ENCODE assay signal across 17 cellular contexts in the genomic region with DNA sequence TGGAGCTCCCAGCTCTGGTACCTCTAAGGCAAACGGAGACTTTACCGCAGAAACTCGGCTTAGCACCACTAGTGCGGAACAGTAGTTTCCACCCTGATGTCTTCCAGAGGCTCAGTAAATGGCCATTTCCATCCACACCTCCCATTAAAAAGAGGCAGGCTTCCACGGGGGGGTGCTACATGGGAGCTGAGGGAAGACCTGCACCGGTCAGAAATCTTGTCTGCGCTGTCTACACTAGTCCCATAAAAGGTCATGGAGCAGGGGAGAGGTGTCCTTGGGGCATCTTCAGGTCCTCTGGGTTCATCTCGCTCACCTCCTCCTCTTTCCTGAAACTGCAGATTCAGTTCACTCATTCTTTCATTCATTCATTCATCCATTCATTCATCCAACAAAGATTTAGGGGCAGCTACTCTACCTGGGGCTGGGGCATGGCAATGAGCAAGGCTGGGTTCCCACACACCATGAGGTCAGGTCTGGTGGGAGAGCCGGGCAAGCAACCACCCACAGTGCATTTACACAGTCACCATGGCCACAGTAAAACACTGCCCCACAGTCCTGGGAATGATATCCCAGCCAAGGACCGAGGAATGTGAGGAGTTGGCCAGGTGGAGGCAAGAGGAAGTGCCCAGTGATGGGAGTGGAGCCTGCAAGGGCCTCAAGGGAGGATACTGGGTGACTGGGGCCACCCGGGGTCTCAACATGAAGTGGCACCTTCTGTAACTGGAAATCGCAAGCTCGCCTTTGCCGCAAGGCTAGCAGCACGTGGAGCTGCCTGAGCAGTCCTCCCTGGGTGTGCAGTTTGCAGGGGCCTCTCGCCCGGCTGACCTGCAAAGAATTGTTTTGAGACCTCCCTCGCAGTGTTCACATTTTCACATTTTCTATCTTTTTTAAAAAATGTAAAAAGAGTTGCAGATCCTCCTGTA.
DNase-seq lines count a peak whose midpoint lies in the region; ATAC-seq and TF ChIP-seq lines count a peak whose summit lies in the region.
"Had no signal": no experiment of that assay in that cellular context is flagged by ENCODE, and none has a peak within 500 bp of the region (broad histone marks: within the 10 kb centered on the region; RNA-seq: fewer than 3 reads in every experiment).

No MANE protein-coding gene starts in this region.

- no peak overlapping the region for H3K4me3 Mint-ChIP-seq in GM23338
- H3K4me3 Mint-ChIP-seq: CD14-positive monocyte; CD4-positive, alpha-beta memory T cell had no signal

- no peaks in the 10 kb centered on the region for H3K36me3 ChIP-seq in GM23338 (ENCODE audit: insufficient read depth)
- H3K36me3 ChIP-seq: BLaER1 had no signal

- H2AFZ ChIP-seq in GM23338: no peak overlapping the region

- no peaks in the 10 kb centered on the region; the same call in 2 of the 3 replicates for H3K9me3 Mint-ChIP-seq in GM23338
- no peaks in the 10 kb centered on the region for H3K9me3 Mint-ChIP-seq in activated naive CD4-positive, alpha-beta T cell treated with anti-CD3 and anti-CD28 coated beads, Interleukin-2, amount 50 U/mL, for 72 hours
- H3K9me3 Mint-ChIP-seq: CD14-positive monocyte; CD4-positive, alpha-beta memory T cell had no signal

- ATAC-seq in Right ventricle myocardium inferior (no peak), GM23338 (no peak), GM21737 (IDR thresholded peaks at IDR 0.05; ENCODE audit: unreplicated experiment) (no peak)
- no peak for ATAC-seq in activated naive CD4-positive, alpha-beta T cell treated with anti-CD3 and anti-CD28 coated beads, Interleukin-2, amount 50 U/mL, for 72 hours
- ATAC-seq: A549, HCT116 had no signal

- no peak overlapping the region for H3K4me3 ChIP-seq in coronary artery
- H3K4me3 ChIP-seq in GM23338: no peak overlapping the region
- H3K4me3 ChIP-seq: A549, BLaER1 had no signal

- no peaks in the 10 kb centered on the region for H3F3A ChIP-seq in GM23338 (replicated peaks; ENCODE audit: low read depth)

- no peaks in the 10 kb centered on the region for H4K20me1 ChIP-seq in GM23338 (replicated peaks; ENCODE audit: insufficient read depth)
- H4K20me1 ChIP-seq: BLaER1 had no signal

- TF ChIP-seq CTCF in coronary artery (IDR thresholded peaks at IDR 0.05): no peak
- no peak for TF ChIP-seq CTCF in GM23338 (conservative IDR thresholded peaks at IDR 0.05; ENCODE audit: low read depth in 2 of 2)

- H3K36me3 Mint-ChIP-seq in GM23338 (ENCODE audit: low read depth): no peaks in the 10 kb centered on the region; the same call in 2 of the 3 replicates
- no peaks in the 10 kb centered on the region for H3K36me3 Mint-ChIP-seq in activated naive CD4-positive, alpha-beta T cell treated with anti-CD3 and anti-CD28 coated beads, Interleukin-2, amount 50 U/mL, for 72 hours
- H3K36me3 Mint-ChIP-seq: CD14-positive monocyte; CD4-positive, alpha-beta memory T cell had no signal

- DNase-seq in cardiac septum (ENCODE audit: low spot score) (peak; percentile 66), Right ventricle myocardium inferior (ENCODE audit: missing footprints) (no peak), coronary artery (ENCODE audit: low spot score) (peak; percentile 53), islet precursor cell (peak; percentile 43), GM23338 (ENCODE audit: low spot score) (no peak)
- no peak for DNase-seq in activated naive CD4-positive, alpha-beta T cell treated with anti-CD3 and anti-CD28 coated beads, Interleukin-2, amount 50 U/mL, for 72 hours (ENCODE audit: low spot score in 2 of 2)
- no peak for DNase-seq in activated CD4-positive, alpha-beta T cell treated with anti-CD3 and anti-CD28 coated beads, Interleukin-2, amount 50 U/mL, for 1 hour
- DNase-seq: CD4-positive, alpha-beta memory T cell; DMS153; DMS79; GDM1 had no signal

- H3K27me3 ChIP-seq in GM23338 (ENCODE audit: insufficient read depth): no peaks in the 10 kb centered on the region
- H3K27me3 ChIP-seq: BLaER1 had no signal

- no peak overlapping the region for H3K27ac Mint-ChIP-seq in GM23338
- H3K27ac Mint-ChIP-seq in activated naive CD4-positive, alpha-beta T cell treated with anti-CD3 and anti-CD28 coated beads, Interleukin-2, amount 50 U/mL, for 72 hours: no peak overlapping the region
- H3K27ac Mint-ChIP-seq: CD4-positive, alpha-beta memory T cell had no signal

- peaks cover 6% of the 10 kb centered on the region for H3K27me3 Mint-ChIP-seq in GM23338 (ENCODE audit: insufficient read depth, low read depth, poor library complexity)

- H3K4me1 Mint-ChIP-seq in GM23338: peaks cover 23% of the 10 kb centered on the region
- H3K4me1 Mint-ChIP-seq: CD4-positive, alpha-beta memory T cell had no signal

- H3K79me2 ChIP-seq in GM23338 (replicated peaks; ENCODE audit: insufficient read depth): no peaks in the 10 kb centered on the region

- peaks cover 19% of the 10 kb centered on the region for H3K4me1 ChIP-seq in GM23338 (ENCODE audit: insufficient read depth)
- H3K4me1 ChIP-seq: A549 had no signal

- no peaks in the 10 kb centered on the region for H3K9me2 ChIP-seq in GM23338 (ENCODE audit: insufficient read depth)

- H3K27ac ChIP-seq in coronary artery (no peak overlapping the region), GM23338 (ENCODE audit: low read depth) (no peak overlapping the region)
- H3K27ac ChIP-seq: 22Rv1, A549, BLaER1 had no signal

- no peak overlapping the region for H3K4me2 ChIP-seq in GM23338
- H3K4me2 ChIP-seq: A549, BLaER1 had no signal

- intact Hi-C loops in cardiac septum (cut with DNase I) (no loop called here), Right ventricle myocardium inferior (cut with DNase I) (no loop called here)

TF ChIP-seq in GM23338, 12 proteins besides CTCF, POLR2A, EP300 and RAD21 (continues in another document):
- TF ChIP-seq POLR2AphosphoS5 (IDR thresholded peaks at IDR 0.05; ENCODE audit: low read depth): no peak
- TF ChIP-seq ZNF331 (CRISPR knock-in tag; IDR thresholded peaks at IDR 0.05; ENCODE audit: low read depth): no peak
- TF ChIP-seq ZNF114 (CRISPR knock-in tag; IDR thresholded peaks at IDR 0.05): no peak
- TF ChIP-seq EZH2phosphoT487 (IDR thresholded peaks at IDR 0.05; ENCODE audit: unreplicated experiment): no peak
- TF ChIP-seq, protein P1, sequence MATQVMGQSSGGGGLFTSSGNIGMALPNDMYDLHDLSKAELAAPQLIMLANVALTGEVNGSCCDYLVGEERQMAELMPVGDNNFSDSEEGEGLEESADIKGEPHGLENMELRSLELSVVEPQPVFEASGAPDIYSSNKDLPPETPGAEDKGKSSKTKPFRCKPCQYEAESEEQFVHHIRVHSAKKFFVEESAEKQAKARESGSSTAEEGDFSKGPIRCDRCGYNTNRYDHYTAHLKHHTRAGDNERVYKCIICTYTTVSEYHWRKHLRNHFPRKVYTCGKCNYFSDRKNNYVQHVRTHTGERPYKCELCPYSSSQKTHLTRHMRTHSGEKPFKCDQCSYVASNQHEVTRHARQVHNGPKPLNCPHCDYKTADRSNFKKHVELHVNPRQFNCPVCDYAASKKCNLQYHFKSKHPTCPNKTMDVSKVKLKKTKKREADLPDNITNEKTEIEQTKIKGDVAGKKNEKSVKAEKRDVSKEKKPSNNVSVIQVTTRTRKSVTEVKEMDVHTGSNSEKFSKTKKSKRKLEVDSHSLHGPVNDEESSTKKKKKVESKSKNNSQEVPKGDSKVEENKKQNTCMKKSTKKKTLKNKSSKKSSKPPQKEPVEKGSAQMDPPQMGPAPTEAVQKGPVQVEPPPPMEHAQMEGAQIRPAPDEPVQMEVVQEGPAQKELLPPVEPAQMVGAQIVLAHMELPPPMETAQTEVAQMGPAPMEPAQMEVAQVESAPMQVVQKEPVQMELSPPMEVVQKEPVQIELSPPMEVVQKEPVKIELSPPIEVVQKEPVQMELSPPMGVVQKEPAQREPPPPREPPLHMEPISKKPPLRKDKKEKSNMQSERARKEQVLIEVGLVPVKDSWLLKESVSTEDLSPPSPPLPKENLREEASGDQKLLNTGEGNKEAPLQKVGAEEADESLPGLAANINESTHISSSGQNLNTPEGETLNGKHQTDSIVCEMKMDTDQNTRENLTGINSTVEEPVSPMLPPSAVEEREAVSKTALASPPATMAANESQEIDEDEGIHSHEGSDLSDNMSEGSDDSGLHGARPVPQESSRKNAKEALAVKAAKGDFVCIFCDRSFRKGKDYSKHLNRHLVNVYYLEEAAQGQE (IDR thresholded peaks at IDR 0.05; ENCODE audit: unreplicated experiment): no peak
- TF ChIP-seq JUNB (IDR thresholded peaks at IDR 0.05; ENCODE audit: unreplicated experiment): no peak
- TF ChIP-seq, protein P2, sequence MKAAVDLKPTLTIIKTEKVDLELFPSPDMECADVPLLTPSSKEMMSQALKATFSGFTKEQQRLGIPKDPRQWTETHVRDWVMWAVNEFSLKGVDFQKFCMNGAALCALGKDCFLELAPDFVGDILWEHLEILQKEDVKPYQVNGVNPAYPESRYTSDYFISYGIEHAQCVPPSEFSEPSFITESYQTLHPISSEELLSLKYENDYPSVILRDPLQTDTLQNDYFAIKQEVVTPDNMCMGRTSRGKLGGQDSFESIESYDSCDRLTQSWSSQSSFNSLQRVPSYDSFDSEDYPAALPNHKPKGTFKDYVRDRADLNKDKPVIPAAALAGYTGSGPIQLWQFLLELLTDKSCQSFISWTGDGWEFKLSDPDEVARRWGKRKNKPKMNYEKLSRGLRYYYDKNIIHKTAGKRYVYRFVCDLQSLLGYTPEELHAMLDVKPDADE (IDR thresholded peaks at IDR 0.05): no peak

Comparison
In these comparisons a context has a peak if more than half of its experiments do, and no peak if none do; other contexts are left out.
1. DNase-seq: peak in cardiac septum (single experiment), coronary artery (single experiment) and islet precursor cell (single experiment); none in Right ventricle myocardium inferior (single experiment), GM23338 (single experiment), activated naive CD4-positive, alpha-beta T cell treated with anti-CD3 and anti-CD28 coated beads, Interleukin-2, amount 50 U/mL, for 72 hours (0 of 2) and activated CD4-positive, alpha-beta T cell treated with anti-CD3 and anti-CD28 coated beads, Interleukin-2, amount 50 U/mL, for 1 hour (single experiment).